In the genomic region with DNA sequence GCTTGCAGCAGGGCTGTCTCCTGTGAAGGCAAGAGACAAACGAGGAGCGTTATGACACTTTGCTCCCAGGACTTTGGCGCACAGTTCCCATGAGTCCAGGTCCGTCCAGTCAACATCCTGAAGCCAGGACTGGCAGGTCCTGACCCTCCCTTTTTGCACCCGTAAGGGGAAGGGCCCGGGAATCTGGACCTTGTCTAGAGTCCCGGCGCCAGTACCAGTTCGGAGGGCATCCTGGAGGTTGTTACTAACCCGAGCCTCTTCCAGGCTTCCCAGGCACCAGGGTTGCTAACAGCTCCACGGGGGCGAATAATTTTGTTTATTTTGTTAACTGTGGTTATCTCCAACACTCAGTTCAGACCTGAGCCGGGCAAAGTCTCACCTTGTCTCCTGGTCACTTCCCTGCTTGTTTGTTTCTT, we compare ENCODE assay signal across 8 cellular contexts. TPM values are rescaled to one million over a fixed set of nuclear protein-coding genes. Genes with fewer than 3 reads are reported as not detected.
DNase-seq lines count a peak whose midpoint lies in the region; ATAC-seq and TF ChIP-seq lines count a peak whose summit lies in the region.

No MANE protein-coding gene starts in this region.

- H3K27ac ChIP-seq in BLaER1 = 0 out of 2 replicates have a peak overlapping the region, but pooled peaks have one; percentile 43
- H3K27ac ChIP-seq in Karpas-422 (ENCODE audit: low read length) = no peak overlapping the region
- peak overlapping the region; percentile 51 to 92 for H3K27ac ChIP-seq in liver (ENCODE audit: low read depth in 1 of 2, low read length in 2 of 2)
- H3K27ac ChIP-seq in testis = peak overlapping the region; percentile 92

- H3K4me1 ChIP-seq in BLaER1 (peaks cover 6% of the 10 kb centered on the region; the same call in 1 of the 2 replicates), Karpas-422 (ENCODE audit: low read length) (peaks cover 20% of the 10 kb centered on the region), liver (ENCODE audit: control insufficient read depth in 4 of 4, insufficient read depth in 4 of 4, low read length in 3 of 4) (peaks cover 6 to 20% (median 12%) of the 10 kb centered on the region in 4 donors), testis (peaks cover 11% of the 10 kb centered on the region)

- H3K4me3 ChIP-seq in BLaER1 (peak overlapping the region; percentile 90), Karpas-422 (ENCODE audit: low read length) (peak overlapping the region; percentile 93; the same call in 1 of the 2 replicates), liver (ENCODE audit: low read depth in 1 of 3, low read length in 3 of 3) (peak overlapping the region; percentile 62 to 82 (median 63)), testis (peak overlapping the region; percentile 77 to 93)

- H3K36me3 ChIP-seq in BLaER1 (peaks cover 18% of the 10 kb centered on the region), Karpas-422 (ENCODE audit: insufficient read depth, low read length) (no peaks in the 10 kb centered on the region), liver (ENCODE audit: control insufficient read depth in 4 of 4, insufficient read depth in 3 of 4, low read depth in 1 of 4, low read length in 3 of 4) (no peaks in the 10 kb centered on the region), testis (ENCODE audit: low read depth, missing control alignments) (no peaks in the 10 kb centered on the region)

- TF ChIP-seq RAD21 in liver (IDR thresholded peaks at IDR 0.05) = peak in 1 of 2 donors; percentile 19

- peaks cover 36% of the 10 kb centered on the region for H3K79me2 ChIP-seq in Karpas-422 (ENCODE audit: low read length)

- peak overlapping the region; percentile 98 for H2AFZ ChIP-seq in Karpas-422 (ENCODE audit: low read length)

- H3K4me2 ChIP-seq in BLaER1 = peak overlapping the region; percentile 76
- peak overlapping the region; percentile 91 for H3K4me2 ChIP-seq in Karpas-422 (ENCODE audit: low read depth, low read length, poor library complexity, severe bottlenecking)

- H3K9ac ChIP-seq in BLaER1 (peak overlapping the region; percentile 92; the same call in 1 of the 2 replicates), Karpas-422 (ENCODE audit: low read length) (peak overlapping the region; percentile 67), liver (ENCODE audit: low read depth in 1 of 2, low read length in 2 of 2) (peak overlapping the region; percentile 69 to 72)

- 7% methylated on average over 13 of the region's 13 CpGs for WGBS in liver
- 3 to 4% methylated on average over 12 to 13 of the region's 13 CpGs for WGBS in testis, 2 donors

- intact Hi-C loops in testis (cut with DNase I; ENCODE audit: low total_unique reads) = no loop called here

- TF ChIP-seq CTCF in liver (IDR thresholded peaks at IDR 0.05; ENCODE audit: low read depth, low read length, missing input control) (no peak), testis (IDR thresholded peaks at IDR 0.05) (no peak)

- no peaks in the 10 kb centered on the region for H3K9me3 ChIP-seq in BLaER1
- no peaks in the 10 kb centered on the region for H3K9me3 ChIP-seq in Karpas-422 (ENCODE audit: low read length)
- H3K9me3 ChIP-seq in liver (ENCODE audit: control insufficient read depth in 4 of 4, low read length in 3 of 4) = no peaks in the 10 kb centered on the region
- no peaks in the 10 kb centered on the region for H3K9me3 ChIP-seq in testis

- H3K27me3 ChIP-seq in BLaER1 = no peaks in the 10 kb centered on the region
- no peaks in the 10 kb centered on the region for H3K27me3 ChIP-seq in Karpas-422 (ENCODE audit: low read length)
- H3K27me3 ChIP-seq in liver (ENCODE audit: control insufficient read depth in 4 of 4, insufficient read depth in 4 of 4, low read length in 3 of 4) = no peaks in the 10 kb centered on the region
- no peaks in the 10 kb centered on the region for H3K27me3 ChIP-seq in testis

- TF ChIP-seq POLR2A in testis (IDR thresholded peaks at IDR 0.05) = no peak

- H4K20me1 ChIP-seq in BLaER1 (no peaks in the 10 kb centered on the region), Karpas-422 (ENCODE audit: insufficient read depth, low read depth, low read length) (no peaks in the 10 kb centered on the region)

- ATAC-seq in GM19023 (IDR thresholded peaks at IDR 0.05; ENCODE audit: unreplicated experiment) (no peak), HG02642 (IDR thresholded peaks at IDR 0.05; ENCODE audit: poor library complexity, unreplicated experiment) (no peak)

- H3K9me2 ChIP-seq in Karpas-422 (replicated peaks; ENCODE audit: insufficient read depth, low read length) = no peaks in the 10 kb centered on the region

- DNase-seq in Karpas-422 (no peak), cerebellar cortex (ENCODE audit: low spot score) (peak; percentile 45), testis (peak; percentile 53), foreskin melanocyte (no peak)

TF ChIP-seq in liver, 16 proteins besides CTCF, POLR2A, EP300 and RAD21:
- TF ChIP-seq YY1 (IDR thresholded peaks at IDR 0.05) = peak; percentile 20
- TF ChIP-seq RXRA (IDR thresholded peaks at IDR 0.05) = peak; percentile 53 to 59
- TF ChIP-seq, protein P1, sequence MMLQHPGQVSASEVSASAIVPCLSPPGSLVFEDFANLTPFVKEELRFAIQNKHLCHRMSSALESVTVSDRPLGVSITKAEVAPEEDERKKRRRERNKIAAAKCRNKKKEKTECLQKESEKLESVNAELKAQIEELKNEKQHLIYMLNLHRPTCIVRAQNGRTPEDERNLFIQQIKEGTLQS (IDR thresholded peaks at IDR 0.05) = peak; percentile 16
- peak; percentile 75 for TF ChIP-seq SP1 (IDR thresholded peaks at IDR 0.05)
- no peak for TF ChIP-seq FOXA2 (IDR thresholded peaks at IDR 0.05)
- TF ChIP-seq GABPA (IDR thresholded peaks at IDR 0.05 in 1 of 2, conservative IDR thresholded peaks at IDR 0.05 in 1 of 2) = no peak
- TF ChIP-seq, protein P2, sequence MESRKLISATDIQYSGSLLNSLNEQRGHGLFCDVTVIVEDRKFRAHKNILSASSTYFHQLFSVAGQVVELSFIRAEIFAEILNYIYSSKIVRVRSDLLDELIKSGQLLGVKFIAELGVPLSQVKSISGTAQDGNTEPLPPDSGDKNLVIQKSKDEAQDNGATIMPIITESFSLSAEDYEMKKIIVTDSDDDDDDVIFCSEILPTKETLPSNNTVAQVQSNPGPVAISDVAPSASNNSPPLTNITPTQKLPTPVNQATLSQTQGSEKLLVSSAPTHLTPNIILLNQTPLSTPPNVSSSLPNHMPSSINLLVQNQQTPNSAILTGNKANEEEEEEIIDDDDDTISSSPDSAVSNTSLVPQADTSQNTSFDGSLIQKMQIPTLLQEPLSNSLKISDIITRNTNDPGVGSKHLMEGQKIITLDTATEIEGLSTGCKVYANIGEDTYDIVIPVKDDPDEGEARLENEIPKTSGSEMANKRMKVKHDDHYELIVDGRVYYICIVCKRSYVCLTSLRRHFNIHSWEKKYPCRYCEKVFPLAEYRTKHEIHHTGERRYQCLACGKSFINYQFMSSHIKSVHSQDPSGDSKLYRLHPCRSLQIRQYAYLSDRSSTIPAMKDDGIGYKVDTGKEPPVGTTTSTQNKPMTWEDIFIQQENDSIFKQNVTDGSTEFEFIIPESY (IDR thresholded peaks at IDR 0.05) = no peak
- no peak for TF ChIP-seq TAF1 (conservative IDR thresholded peaks at IDR 0.05)
- TF ChIP-seq EGR1 (IDR thresholded peaks at IDR 0.05; ENCODE audit: low read depth in 2 of 2) = no peak
- peak in 1 of 2 donors; percentile 10 for TF ChIP-seq JUND (IDR thresholded peaks at IDR 0.05)
- TF ChIP-seq HNF4A (conservative IDR thresholded peaks at IDR 0.05) = peak; percentile 92 to 97
- peak; percentile 87 for TF ChIP-seq HNF4G (IDR thresholded peaks at IDR 0.05)

RNA-seq across cellular contexts. Expression of a gene that starts 0.7 kb away (rescaled TPM):
- total RNA-seq in Karpas-422 (2014; rRNA removed; shearing (Covaris generic); ENCODE audit: low replicate concordance) = 11.3 and 23.7 TPM in 2 replicates
- total RNA-seq in liver = 1 to 10 TPM; 7.0 to 7.1 TPM
- polyA plus RNA-seq in liver = 10 to 100 TPM in 1 of 2 donors, 1 to 10 TPM in 1; 5.8 to 11.1 TPM
- total RNA-seq in testis = 10 to 100 TPM; 11.2 to 11.8 TPM
- 10.0 TPM for polyA plus RNA-seq in testis (ENCODE audit: insufficient read depth, low read depth, low replicate concordance)

Comparison
In these comparisons a context has a peak if more than half of its experiments do, and no peak if none do; other contexts are left out.
1. DNase-seq: peak in cerebellar cortex (single experiment) and testis (single experiment); none in Karpas-422 (single experiment) and foreskin melanocyte (single experiment).
2. Peak in every context shown above with its lines, with median percentiles within 50 percentile points of each other: H3K4me3 ChIP-seq and H3K9ac ChIP-seq.